25 cellular contexts compared by ENCODE assay signal in the genomic region with DNA sequence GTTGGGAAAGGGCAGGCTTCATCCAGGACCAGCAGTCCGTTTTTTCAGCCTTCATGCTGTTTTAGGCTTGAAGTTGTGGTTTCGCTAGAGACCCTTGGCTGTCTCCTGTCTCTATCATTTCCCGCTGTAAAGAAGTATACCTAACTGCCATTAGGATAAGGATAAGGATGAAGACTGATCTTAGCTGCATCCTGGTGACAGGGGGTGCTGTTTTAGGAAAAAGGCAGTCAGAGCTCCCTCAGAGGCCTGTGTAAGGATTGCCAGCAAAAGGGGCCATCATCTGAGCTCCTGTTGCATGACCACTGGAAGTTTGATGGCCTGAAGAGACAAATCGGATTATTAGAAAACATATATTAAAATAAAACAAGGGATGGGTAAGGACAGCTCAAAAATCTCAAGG.
DNase-seq lines count a peak whose midpoint lies in the region; ATAC-seq and TF ChIP-seq lines count a peak whose summit lies in the region.
"Had no signal": no experiment of that assay in that cellular context is flagged by ENCODE, and none has a peak within 500 bp of the region (broad histone marks: within the 10 kb centered on the region; RNA-seq: fewer than 3 reads in every experiment).

No MANE protein-coding gene starts in this region.

- no peak for TF ChIP-seq CTCF in cardiac muscle cell (IDR thresholded peaks at IDR 0.05; ENCODE audit: low read depth, low read length)

- ATAC-seq in left ventricle myocardium superior (no peak), HG02588 (IDR thresholded peaks at IDR 0.05; ENCODE audit: unreplicated experiment) (no peak)
- ATAC-seq: K562, Right ventricle myocardium inferior had no signal

- intact Hi-C loops in left ventricle myocardium superior (cut with micrococcal nuclease): no loop called here

- H3K4me3 ChIP-seq in cardiac muscle cell: no peak overlapping the region
- H3K4me3 ChIP-seq: K562, PC-9, SJSA1 had no signal

- H3K4me1 ChIP-seq in cardiac muscle cell (ENCODE audit: low read depth): peaks cover 18% of the 10 kb centered on the region
- H3K4me1 ChIP-seq: BE2C, SJSA1 had no signal

- no peaks in the 10 kb centered on the region for H3K36me3 ChIP-seq in cardiac muscle cell
- H3K36me3 ChIP-seq: BE2C, SJSA1 had no signal

- DNase-seq in cardiac muscle cell (ENCODE audit: low read depth in 1 of 2, low spot score in 1 of 2) (no peak), left ventricle myocardium superior (no peak), ecto neural progenitor cell (ENCODE audit: low spot score) (peak; percentile 39), iPS-NIHi7 (ENCODE audit: extremely low spot score) (peak; percentile 37), NCI-H2029 (lab: John Stamatoyannopoulos, UW) (no peak), kidney glomerular epithelial cell (lab: John Stamatoyannopoulos, UW) (no peak)
- DNase-seq: 8988T, ACHN, BE2C, Calu3, DMS153, DND-41, HCEC 1CT, Kasumi-1, NCI-H1092 treated with DMSO at 0.1 percent for 48 hours, NCI-H1436 treated with DMSO at 0.1 percent for 48 hours, NCI-H1930, NCI-H446, NCI-H524 treated with DMSO at 0.1 percent for 48 hours, NCI-H774, PC-9 had no signal

- H3K27ac ChIP-seq in cardiac muscle cell: peak overlapping the region; percentile 29
- H3K27ac ChIP-seq: PC-9, SJSA1 had no signal

- no peaks in the 10 kb centered on the region for H3K27me3 ChIP-seq in cardiac muscle cell
- H3K27me3 ChIP-seq: BE2C, SJSA1 had no signal

- H3K9me3 ChIP-seq in cardiac muscle cell (ENCODE audit: low read depth): no peaks in the 10 kb centered on the region
- H3K9me3 ChIP-seq: BE2C, SJSA1 had no signal

Comparison
In these comparisons a context has a peak if more than half of its experiments do, and no peak if none do; other contexts are left out.
1. DNase-seq: peak in ecto neural progenitor cell (single experiment) and iPS-NIHi7 (single experiment); none in cardiac muscle cell (0 of 2), left ventricle myocardium superior (single experiment), NCI-H2029 (single experiment) and kidney glomerular epithelial cell (single experiment).